1 cellular context compared by ENCODE assay signal in the genomic region with DNA sequence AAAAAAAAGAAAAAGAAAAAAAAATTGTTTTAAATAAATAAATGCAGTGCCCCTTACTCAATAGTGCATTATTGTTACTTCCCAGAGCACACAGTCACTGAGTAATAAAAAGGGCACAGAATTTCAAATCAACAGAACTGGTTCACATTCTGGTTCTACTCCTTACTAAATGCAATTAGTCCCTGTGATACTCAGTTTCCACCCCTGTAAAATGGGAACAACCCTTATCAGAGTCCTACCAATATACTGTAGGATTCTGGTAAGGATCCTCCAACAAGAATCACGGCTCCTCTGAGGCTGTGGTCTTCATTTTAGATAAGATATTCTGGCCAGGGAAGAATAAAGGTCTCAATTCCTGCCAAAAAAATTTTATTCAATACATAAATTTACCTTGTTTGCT.
TF ChIP-seq lines count a peak whose summit lies in the region.

No MANE protein-coding gene starts in this region.

TF ChIP-seq in GM23338, 12 proteins besides CTCF, POLR2A, EP300 and RAD21 (continued from another document):
- no peak for TF ChIP-seq ETS1 (IDR thresholded peaks at IDR 0.05)
- no peak for TF ChIP-seq JUNB (IDR thresholded peaks at IDR 0.05; ENCODE audit: unreplicated experiment)
- no peak for TF ChIP-seq POLR2AphosphoS5 (IDR thresholded peaks at IDR 0.05; ENCODE audit: low read depth)
- TF ChIP-seq STAT1 (IDR thresholded peaks at IDR 0.05; ENCODE audit: unreplicated experiment), result no peak
- TF ChIP-seq CREB1 (CRISPR knock-in tag; IDR thresholded peaks at IDR 0.05; ENCODE audit: low read depth), result no peak
- TF ChIP-seq EZH2phosphoT487 (IDR thresholded peaks at IDR 0.05; ENCODE audit: unreplicated experiment), result no peak
- TF ChIP-seq, protein P1, sequence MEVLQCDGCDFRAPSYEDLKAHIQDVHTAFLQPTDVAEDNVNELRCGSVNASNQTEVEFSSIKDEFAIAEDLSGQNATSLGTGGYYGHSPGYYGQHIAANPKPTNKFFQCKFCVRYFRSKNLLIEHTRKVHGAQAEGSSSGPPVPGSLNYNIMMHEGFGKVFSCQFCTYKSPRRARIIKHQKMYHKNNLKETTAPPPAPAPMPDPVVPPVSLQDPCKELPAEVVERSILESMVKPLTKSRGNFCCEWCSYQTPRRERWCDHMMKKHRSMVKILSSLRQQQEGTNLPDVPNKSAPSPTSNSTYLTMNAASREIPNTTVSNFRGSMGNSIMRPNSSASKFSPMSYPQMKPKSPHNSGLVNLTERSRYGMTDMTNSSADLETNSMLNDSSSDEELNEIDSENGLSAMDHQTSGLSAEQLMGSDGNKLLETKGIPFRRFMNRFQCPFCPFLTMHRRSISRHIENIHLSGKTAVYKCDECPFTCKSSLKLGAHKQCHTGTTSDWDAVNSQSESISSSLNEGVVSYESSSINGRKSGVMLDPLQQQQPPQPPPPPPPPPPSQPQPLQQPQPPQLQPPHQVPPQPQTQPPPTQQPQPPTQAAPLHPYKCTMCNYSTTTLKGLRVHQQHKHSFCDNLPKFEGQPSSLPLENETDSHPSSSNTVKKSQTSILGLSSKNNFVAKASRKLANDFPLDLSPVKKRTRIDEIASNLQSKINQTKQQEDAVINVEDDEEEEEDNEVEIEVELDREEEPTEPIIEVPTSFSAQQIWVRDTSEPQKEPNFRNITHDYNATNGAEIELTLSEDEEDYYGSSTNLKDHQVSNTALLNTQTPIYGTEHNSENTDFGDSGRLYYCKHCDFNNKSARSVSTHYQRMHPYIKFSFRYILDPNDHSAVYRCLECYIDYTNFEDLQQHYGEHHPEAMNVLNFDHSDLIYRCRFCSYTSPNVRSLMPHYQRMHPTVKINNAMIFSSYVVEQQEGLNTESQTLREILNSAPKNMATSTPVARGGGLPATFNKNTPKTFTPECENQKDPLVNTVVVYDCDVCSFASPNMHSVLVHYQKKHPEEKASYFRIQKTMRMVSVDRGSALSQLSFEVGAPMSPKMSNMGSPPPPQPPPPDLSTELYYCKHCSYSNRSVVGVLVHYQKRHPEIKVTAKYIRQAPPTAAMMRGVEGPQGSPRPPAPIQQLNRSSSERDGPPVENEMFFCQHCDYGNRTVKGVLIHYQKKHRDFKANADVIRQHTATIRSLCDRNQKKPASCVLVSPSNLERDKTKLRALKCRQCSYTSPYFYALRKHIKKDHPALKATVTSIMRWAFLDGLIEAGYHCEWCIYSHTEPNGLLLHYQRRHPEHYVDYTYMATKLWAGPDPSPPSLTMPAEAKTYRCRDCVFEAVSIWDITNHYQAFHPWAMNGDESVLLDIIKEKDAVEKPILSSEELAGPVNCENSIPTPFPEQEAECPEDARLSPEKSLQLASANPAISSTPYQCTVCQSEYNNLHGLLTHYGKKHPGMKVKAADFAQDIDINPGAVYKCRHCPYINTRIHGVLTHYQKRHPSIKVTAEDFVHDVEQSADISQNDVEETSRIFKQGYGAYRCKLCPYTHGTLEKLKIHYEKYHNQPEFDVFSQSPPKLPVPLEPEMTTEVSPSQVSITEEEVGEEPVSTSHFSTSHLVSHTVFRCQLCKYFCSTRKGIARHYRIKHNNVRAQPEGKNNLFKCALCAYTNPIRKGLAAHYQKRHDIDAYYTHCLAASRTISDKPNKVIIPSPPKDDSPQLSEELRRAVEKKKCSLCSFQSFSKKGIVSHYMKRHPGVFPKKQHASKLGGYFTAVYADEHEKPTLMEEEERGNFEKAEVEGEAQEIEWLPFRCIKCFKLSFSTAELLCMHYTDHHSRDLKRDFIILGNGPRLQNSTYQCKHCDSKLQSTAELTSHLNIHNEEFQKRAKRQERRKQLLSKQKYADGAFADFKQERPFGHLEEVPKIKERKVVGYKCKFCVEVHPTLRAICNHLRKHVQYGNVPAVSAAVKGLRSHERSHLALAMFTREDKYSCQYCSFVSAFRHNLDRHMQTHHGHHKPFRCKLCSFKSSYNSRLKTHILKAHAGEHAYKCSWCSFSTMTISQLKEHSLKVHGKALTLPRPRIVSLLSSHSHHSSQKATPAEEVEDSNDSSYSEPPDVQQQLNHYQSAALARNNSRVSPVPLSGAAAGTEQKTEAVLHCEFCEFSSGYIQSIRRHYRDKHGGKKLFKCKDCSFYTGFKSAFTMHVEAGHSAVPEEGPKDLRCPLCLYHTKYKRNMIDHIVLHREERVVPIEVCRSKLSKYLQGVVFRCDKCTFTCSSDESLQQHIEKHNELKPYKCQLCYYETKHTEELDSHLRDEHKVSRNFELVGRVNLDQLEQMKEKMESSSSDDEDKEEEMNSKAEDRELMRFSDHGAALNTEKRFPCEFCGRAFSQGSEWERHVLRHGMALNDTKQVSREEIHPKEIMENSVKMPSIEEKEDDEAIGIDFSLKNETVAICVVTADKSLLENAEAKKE (CRISPR knock-in tag; IDR thresholded peaks at IDR 0.05), result no peak
- TF ChIP-seq ZNF331 (CRISPR knock-in tag; IDR thresholded peaks at IDR 0.05; ENCODE audit: low read depth), result no peak
